In the genomic region with DNA sequence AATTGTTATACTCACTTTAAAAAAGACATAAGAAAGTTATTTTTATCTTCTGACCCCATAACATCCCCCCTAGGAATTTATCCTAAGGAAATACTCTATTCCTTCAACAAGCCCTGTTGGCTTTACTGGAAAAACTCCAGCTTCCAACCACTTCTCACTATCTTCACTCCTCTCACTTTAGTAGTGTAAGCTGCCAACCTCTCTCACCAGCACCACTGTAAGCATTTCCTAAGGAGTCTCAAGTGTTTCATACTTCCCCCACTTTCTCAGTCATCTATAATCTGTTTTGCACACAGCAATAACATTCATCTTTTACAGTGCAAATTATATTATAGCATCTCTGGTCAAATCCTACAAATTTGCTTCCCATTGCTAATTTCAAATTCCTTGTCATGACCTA, we compare ENCODE assay signal across 22 cellular contexts. TPM values are rescaled to one million over a fixed set of nuclear protein-coding genes. Genes with fewer than 3 reads are reported as not detected.
DNase-seq lines count a peak whose midpoint lies in the region; ATAC-seq and TF ChIP-seq lines count a peak whose summit lies in the region.
"Had no signal": no experiment of that assay in that cellular context is flagged by ENCODE, and none has a peak within 500 bp of the region (broad histone marks: within the 10 kb centered on the region; RNA-seq: fewer than 3 reads in every experiment).

No MANE protein-coding gene starts in this region.

- no peaks in the 10 kb centered on the region for H3K4me1 ChIP-seq in upper lobe of right lung
- H3K4me1 ChIP-seq: BE2C, BLaER1 had no signal

- intact Hi-C loops in upper lobe of right lung (cut with DNase I) = no loop called here

- no peaks in the 10 kb centered on the region for H3K9me3 ChIP-seq in upper lobe of right lung
- H3K9me3 ChIP-seq: BE2C, BLaER1 had no signal

- no peak for TF ChIP-seq CTCF in upper lobe of right lung (IDR thresholded peaks at IDR 0.05)

- H3K27me3 ChIP-seq in upper lobe of right lung = no peaks in the 10 kb centered on the region
- H3K27me3 ChIP-seq: BE2C, BLaER1 had no signal

- peak; percentile 31 for ATAC-seq in upper lobe of right lung
- ATAC-seq in GM19324 (IDR thresholded peaks at IDR 0.05; ENCODE audit: low FRiP score, unreplicated experiment) = no peak
- ATAC-seq: GM12878 had no signal

- no peaks in the 10 kb centered on the region for H3K36me3 ChIP-seq in upper lobe of right lung
- H3K36me3 ChIP-seq: BE2C, BLaER1 had no signal

- H3K27ac ChIP-seq in upper lobe of right lung = no peak overlapping the region
- H3K27ac ChIP-seq: BLaER1 had no signal

- H3K4me3 ChIP-seq in upper lobe of right lung = no peak overlapping the region
- H3K4me3 ChIP-seq: BLaER1, GM12878 had no signal

- DNase-seq in DMS79 (lab: John Stamatoyannopoulos, UW) = peak; percentile 6
- peak; percentile 6 for DNase-seq in DMS79 treated with DMSO at 0.1 percent for 48 hours (lab: John Stamatoyannopoulos, UW)
- DNase-seq in upper lobe of right lung = no peak
- no peak for DNase-seq in NCI-H2107 (lab: John Stamatoyannopoulos, UW)
- DNase-seq: 8988T; ACHN; BE2C; C1 segment of cervical spinal cord; CD4-positive, alpha-beta memory T cell; CD4-positive, CD25-positive, alpha-beta regulatory T cell; CD8-positive, alpha-beta memory T cell; COR-L47; DMS 273 treated with DMSO at 0.1 percent for 48 hours; DMS153; DMS53; DND-41; EL; GDM1 had no signal

RNA-seq across cellular contexts. Expression of gene GPR85, which starts 45.8 kb away (rescaled TPM):
- 2.9 TPM for total RNA-seq in upper lobe of right lung
- total RNA-seq: CD4-positive, alpha-beta memory T cell; CD4-positive, CD25-positive, alpha-beta regulatory T cell; CD8-positive, alpha-beta memory T cell; G401 had no signal

Comparison
In these comparisons a context has a peak if more than half of its experiments do, and no peak if none do; other contexts are left out.
1. DNase-seq: peak in DMS79 (single experiment) and DMS79 treated with DMSO at 0.1 percent for 48 hours (single experiment); none in upper lobe of right lung (single experiment) and NCI-H2107 (single experiment).